ENCODE assay signal across 14 cellular contexts in the genomic region with DNA sequence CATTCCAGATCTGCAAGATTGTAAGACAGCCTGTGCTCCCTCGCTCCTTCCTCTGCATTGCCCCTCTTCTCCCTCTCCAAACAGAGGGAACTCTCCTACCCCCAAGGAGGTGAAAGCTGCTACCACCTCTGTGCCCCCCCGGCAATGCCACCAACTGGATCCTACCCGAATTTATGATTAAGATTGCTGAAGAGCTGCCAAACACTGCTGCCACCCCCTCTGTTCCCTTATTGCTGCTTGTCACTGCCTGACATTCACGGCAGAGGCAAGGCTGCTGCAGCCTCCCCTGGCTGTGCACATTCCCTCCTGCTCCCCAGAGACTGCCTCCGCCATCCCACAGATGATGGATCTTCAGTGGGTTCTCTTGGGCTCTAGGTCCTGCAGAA. TPM values are rescaled to one million over a fixed set of nuclear protein-coding genes. Genes with fewer than 3 reads are reported as not detected.
A peak's percentile ranks its signal among the peaks of the same experiment; 100 is the strongest.
DNase-seq lines count a peak whose midpoint lies in the region; ATAC-seq and TF ChIP-seq lines count a peak whose summit lies in the region.
"Had no signal": no experiment of that assay in that cellular context is flagged by ENCODE, and none has a peak within 500 bp of the region (broad histone marks: within the 10 kb centered on the region; RNA-seq: fewer than 3 reads in every experiment).

No MANE protein-coding gene starts in this region.

- TF ChIP-seq EP300 in stomach (IDR thresholded peaks at IDR 0.05): no peak

- ATAC-seq in activated B cell treated with CpG ODN at 0.5 μM for 24 hours (ENCODE audit: low read depth) (no peak), HG03045 (IDR thresholded peaks at IDR 0.05; ENCODE audit: unreplicated experiment) (no peak), right cardiac atrium (no peak)

- peak overlapping the region; percentile 67 for H3K4me3 Mint-ChIP-seq in activated naive CD4-positive, alpha-beta T cell treated with anti-CD3 and anti-CD28 coated beads for 36 hours
- H3K4me3 Mint-ChIP-seq in activated B cell treated with CpG ODN at 0.5 μM for 24 hours (peak overlapping the region; percentile 72), endothelial cell (ENCODE audit: unreplicated experiment) (peak overlapping the region; percentile 38)
- H3K4me3 Mint-ChIP-seq: neural crest cell had no signal

- H3K4me3 ChIP-seq in stomach (no peak overlapping the region), right cardiac atrium (ENCODE audit: low read length) (no peak overlapping the region)
- H3K4me3 ChIP-seq: cardiac muscle cell, esophagus squamous epithelium had no signal

- no peaks in the 10 kb centered on the region for H3K36me3 ChIP-seq in stomach
- H3K36me3 ChIP-seq: cardiac muscle cell, esophagus squamous epithelium had no signal

- H3K4me1 Mint-ChIP-seq in activated naive CD4-positive, alpha-beta T cell treated with anti-CD3 and anti-CD28 coated beads for 36 hours (ENCODE audit: low read depth): peaks cover 92% of the 10 kb centered on the region
- H3K4me1 Mint-ChIP-seq in activated B cell treated with CpG ODN at 0.5 μM for 24 hours (peaks cover 84% of the 10 kb centered on the region), endothelial cell (ENCODE audit: unreplicated experiment) (peaks cover 73% of the 10 kb centered on the region)

- POLR2A ChIA-PET in activated B cell treated with CpG ODN at 0.5 μM for 24 hours (lab: Charles Lee): interaction anchor here (1.1 to 13.3 kb wide), 6 partner anchors 14 to 74 kb away, joined by 3 to 243 read pairs (median 34); no protein-coding TSS in a partner anchor

- H3K27ac ChIP-seq in stomach: peak overlapping the region in 3 of 5 donors; percentile 0 to 53 (median 11)
- H3K27ac ChIP-seq in right cardiac atrium (ENCODE audit: low read length): no peak overlapping the region
- H3K27ac ChIP-seq: cardiac muscle cell had no signal

- CTCF ChIA-PET in activated naive CD4-positive, alpha-beta T cell treated with anti-CD3 and anti-CD28 coated beads for 36 hours (lab: Charles Lee): interaction anchor here (1.4 to 8.0 kb wide), 8 partner anchors 12 to 43 kb away, joined by 3 to 67 read pairs (median 10); a partner anchor contains a TSS
- CTCF ChIA-PET in activated B cell treated with CpG ODN at 0.5 μM for 24 hours (lab: Charles Lee): interaction anchor here (0.6 to 2.4 kb wide), 5 partner anchors 15 to 73 kb away, joined by 3 to 11 read pairs (median 3); no protein-coding TSS in a partner anchor

- peaks cover 73% of the 10 kb centered on the region for H3K36me3 Mint-ChIP-seq in activated naive CD4-positive, alpha-beta T cell treated with anti-CD3 and anti-CD28 coated beads for 36 hours (ENCODE audit: low read depth)
- peaks cover 32% of the 10 kb centered on the region for H3K36me3 Mint-ChIP-seq in activated B cell treated with CpG ODN at 0.5 μM for 24 hours (ENCODE audit: low read depth)
- no peaks in the 10 kb centered on the region for H3K36me3 Mint-ChIP-seq in endothelial cell (ENCODE audit: low read depth, unreplicated experiment)

- peak; percentile 43 for DNase-seq in activated naive CD4-positive, alpha-beta T cell treated with anti-CD3 and anti-CD28 coated beads for 36 hours
- DNase-seq in activated naive CD4-positive, alpha-beta T cell (lab: John Stamatoyannopoulos, UW): no peak
- DNase-seq in activated B cell treated with CpG ODN at 0.5 μM for 24 hours: no peak
- no peak for DNase-seq in endothelial cell (ENCODE audit: low spot score)
- DNase-seq in stomach: no peak
- DNase-seq in COLO829 (ENCODE audit: low spot score): no peak
- DNase-seq in right cardiac atrium: no peak
- DNase-seq: esophagus squamous epithelium, GDM1, NCI-H226, SHP77 treated with DMSO at 0.1 percent for 48 hours had no signal

- WGBS in stomach, 5 donors: 40 to 58% (median 47%) methylated on average over 5 of the region's 5 CpGs
- WGBS in right cardiac atrium: 69% methylated on average over 5 of the region's 5 CpGs

- H3K27me3 ChIP-seq in stomach (no peaks in the 10 kb centered on the region), right cardiac atrium (ENCODE audit: control insufficient read depth, insufficient read depth) (no peaks in the 10 kb centered on the region)
- H3K27me3 ChIP-seq: cardiac muscle cell, esophagus squamous epithelium had no signal

- H3K4me1 ChIP-seq in stomach (peaks cover 18 to 55% (median 40%) of the 10 kb centered on the region in 4 donors), right cardiac atrium (ENCODE audit: control insufficient read depth, insufficient read depth, low read length) (peaks cover 8% of the 10 kb centered on the region)

- no peaks in the 10 kb centered on the region for H3K9me3 Mint-ChIP-seq in activated naive CD4-positive, alpha-beta T cell treated with anti-CD3 and anti-CD28 coated beads for 36 hours
- H3K9me3 Mint-ChIP-seq in activated B cell treated with CpG ODN at 0.5 μM for 24 hours (no peaks in the 10 kb centered on the region), endothelial cell (ENCODE audit: unreplicated experiment) (no peaks in the 10 kb centered on the region)
- H3K9me3 Mint-ChIP-seq: neural crest cell had no signal

- H3K27ac Mint-ChIP-seq in activated naive CD4-positive, alpha-beta T cell treated with anti-CD3 and anti-CD28 coated beads for 36 hours: peak overlapping the region; percentile 98
- peak overlapping the region; percentile 90 for H3K27ac Mint-ChIP-seq in activated B cell treated with CpG ODN at 0.5 μM for 24 hours
- H3K27ac Mint-ChIP-seq in endothelial cell (ENCODE audit: unreplicated experiment): no peak overlapping the region

- TF ChIP-seq CTCF in activated B cell treated with CpG ODN at 0.5 μM for 24 hours (IDR thresholded peaks at IDR 0.05) (no peak), endothelial cell (IDR thresholded peaks at IDR 0.05; ENCODE audit: unreplicated experiment) (no peak), stomach (IDR thresholded peaks at IDR 0.05) (no peak)

- H3K9me3 ChIP-seq in stomach (no peaks in the 10 kb centered on the region), right cardiac atrium (ENCODE audit: control insufficient read depth, low read length) (no peaks in the 10 kb centered on the region)
- H3K9me3 ChIP-seq: esophagus squamous epithelium had no signal

- intact Hi-C loops in activated naive CD4-positive, alpha-beta T cell treated with anti-CD3 and anti-CD28 coated beads for 36 hours (cut with micrococcal nuclease): loop anchor here (2.0 to 10.0 kb wide), 2 partner anchors 15 to 1097 kb away; a partner anchor contains a TSS
- intact Hi-C loops in activated B cell treated with CpG ODN at 0.5 μM for 24 hours (cut with micrococcal nuclease): no loop called here
- intact Hi-C loops in stomach (cut with DNase I; ENCODE audit: low total_unique reads): loop anchor here (10.0 kb wide), 1 partner anchor 293 kb away; no protein-coding TSS in a partner anchor
- intact Hi-C loops in right cardiac atrium (cut with DNase I): loop anchor here in 2 of 4 donors (10.0 kb wide), 2 partner anchors 157 to 273 kb away; a partner anchor contains a TSS

- H3K27me3 Mint-ChIP-seq in activated naive CD4-positive, alpha-beta T cell treated with anti-CD3 and anti-CD28 coated beads for 36 hours (ENCODE audit: low read depth): no peaks in the 10 kb centered on the region
- H3K27me3 Mint-ChIP-seq in activated B cell treated with CpG ODN at 0.5 μM for 24 hours: peaks cover 4% of the 10 kb centered on the region
- peaks cover 13% of the 10 kb centered on the region for H3K27me3 Mint-ChIP-seq in endothelial cell (ENCODE audit: unreplicated experiment)

- no peak for TF ChIP-seq POLR2A in stomach (IDR thresholded peaks at IDR 0.05)

RNA-seq across cellular contexts. Expression of a gene that starts 37.4 kb away (rescaled TPM):
- total RNA-seq in activated naive CD4-positive, alpha-beta T cell treated with anti-CD3 and anti-CD28 coated beads for 36 hours: 100 to 1,000 TPM; 219 to 226 TPM
- total RNA-seq in activated B cell treated with CpG ODN at 0.5 μM for 24 hours (123 and 139 TPM in 2 replicates), endothelial cell (ENCODE audit: unreplicated experiment) (250 TPM), stomach (100 to 1,000 TPM in 2 of 5 donors, 10 to 100 TPM in 2, not detected in 1; 36.8 to 191 (median 80.8) TPM), right cardiac atrium (100 to 1,000 TPM; 122 to 168 (median 158) TPM)
- polyA plus RNA-seq in stomach (100 to 1,000 TPM; 172 to 236 (median 202) TPM), right cardiac atrium (220 TPM)

RNA-seq across cellular contexts. Expression of a gene that starts 46.5 kb away (rescaled TPM):
- total RNA-seq in activated naive CD4-positive, alpha-beta T cell treated with anti-CD3 and anti-CD28 coated beads for 36 hours: 10 to 100 TPM; 11.1 to 11.9 TPM
- total RNA-seq in activated B cell treated with CpG ODN at 0.5 μM for 24 hours (12.1 and 13.0 TPM in 2 replicates), endothelial cell (ENCODE audit: unreplicated experiment) (77.7 TPM), stomach (100 to 1,000 TPM in 1 of 5 donors, 10 to 100 TPM in 4; 12.2 to 130 (median 27.7) TPM), right cardiac atrium (10 to 100 TPM; 29.7 to 40.9 (median 36.9) TPM)
- polyA plus RNA-seq in stomach (10 to 100 TPM; 14.8 to 24.3 (median 17.0) TPM), right cardiac atrium (20.3 TPM)
